8 cellular contexts compared by ENCODE assay signal in genomic region chr4:73021634-73022033, GRCh38. TPM values are rescaled to one million over a fixed set of nuclear protein-coding genes. Genes with fewer than 3 reads are reported as not detected.
DNase-seq lines count a peak whose midpoint lies in the region; ATAC-seq lines count a peak whose summit lies in the region.

No MANE protein-coding gene starts in this region.

- peak; percentile 13 for DNase-seq in GDM1 (lab: John Stamatoyannopoulos, UW)
- peak; percentile 20 for DNase-seq in MV-4-11 (lab: John Stamatoyannopoulos, UW)
- DNase-seq in cerebellar cortex (ENCODE audit: low spot score), result peak; percentile 19
- DNase-seq in renal cortical epithelial cell (ENCODE audit: low read depth), result peak; percentile 59
- no peak for DNase-seq in NCI-H1092 treated with DMSO at 0.1 percent for 48 hours (lab: John Stamatoyannopoulos, UW)
- no peak for DNase-seq in 8988T

- ATAC-seq in GM21717 (IDR thresholded peaks at IDR 0.05; ENCODE audit: unreplicated experiment) (peak; percentile 54), GM19452 (IDR thresholded peaks at IDR 0.05; ENCODE audit: unreplicated experiment) (no peak)

RNA-seq across cellular contexts. Expression of gene COX18, which starts 47.9 kb away (rescaled TPM):
- total RNA-seq in renal cortical epithelial cell, result 22.7 and 23.8 TPM in 2 replicates

Comparison
In these comparisons a context has a peak if more than half of its experiments do, and no peak if none do; other contexts are left out.
1. DNase-seq: peak in GDM1 (single experiment), MV-4-11 (single experiment), cerebellar cortex (single experiment) and renal cortical epithelial cell (single experiment); none in NCI-H1092 treated with DMSO at 0.1 percent for 48 hours (single experiment) and 8988T (single experiment).